Comparison of ENCODE assay signal across 2 cellular contexts in genomic region chr2:9754532-9754887, GRCh38.
TF ChIP-seq lines count a peak whose summit lies in the region.

No MANE protein-coding gene starts in this region.

TF ChIP-seq in HCT116, 20 proteins besides CTCF, POLR2A, EP300 and RAD21 (continued from another document):
- TF ChIP-seq CBX3 (IDR thresholded peaks at IDR 0.05; ENCODE audit: low read depth) (no peak), FOSL1 (IDR thresholded peaks at IDR 0.05; ENCODE audit: low read depth) (no peak), JUND (IDR thresholded peaks at IDR 0.05) (no peak), EGR1 (IDR thresholded peaks at IDR 0.05; ENCODE audit: low read depth) (no peak), EZH2 (IDR thresholded peaks at IDR 0.05) (no peak), POLR2AphosphoS5 (IDR thresholded peaks at IDR 0.05; ENCODE audit: low read depth, low read length) (no peak)

TF ChIP-seq in K562, 482 proteins besides CTCF, POLR2A, EP300 and RAD21 (continued from another document):
- TF ChIP-seq NFE2 (IDR thresholded peaks at IDR 0.05; ENCODE audit: low read depth), result peak; percentile 72
- peak; percentile 55 for TF ChIP-seq PKNOX1 (IDR thresholded peaks at IDR 0.05)
- peak; percentile 94 for TF ChIP-seq ZNF316 (IDR thresholded peaks at IDR 0.05)
- peak; percentile 80 for TF ChIP-seq MAFG (tag; conservative IDR thresholded peaks at IDR 0.05)
- TF ChIP-seq DPF2 (IDR thresholded peaks at IDR 0.05), result peak; percentile 37; the same call in 1 of the 2 replicates
- no peak for TF ChIP-seq GABPA (tag; conservative IDR thresholded peaks at IDR 0.05; ENCODE audit: low read depth)
- TF ChIP-seq POLR3A (IDR thresholded peaks at IDR 0.05; ENCODE audit: borderline replicate concordance, extremely low read depth, insufficient read depth, insufficient read length), result no peak
- no peak for TF ChIP-seq ZNF134 (CRISPR knock-in tag; conservative IDR thresholded peaks at IDR 0.05)
- TF ChIP-seq C11orf30 (IDR thresholded peaks at IDR 0.05; ENCODE audit: low read depth), result peak; percentile 91
- no peak for TF ChIP-seq CSDE1 (IDR thresholded peaks at IDR 0.05)
- TF ChIP-seq FOS (IDR thresholded peaks at IDR 0.05; ENCODE audit: extremely low read depth, insufficient read length), result no peak
- TF ChIP-seq RBM22 (IDR thresholded peaks at IDR 0.05; ENCODE audit: low read depth, low read length, poor library complexity, severe bottlenecking), result no peak
- 0 out of 2 replicates have a peak, but pooled peaks have one; percentile 5 for TF ChIP-seq CBFA2T3 (IDR thresholded peaks at IDR 0.05)
- TF ChIP-seq TOE1 (IDR thresholded peaks at IDR 0.05; ENCODE audit: borderline replicate concordance), result no peak
- TF ChIP-seq TOE1 (CRISPR knock-in tag; IDR thresholded peaks at IDR 0.05; ENCODE audit: borderline replicate concordance, low read depth), result no peak
- TF ChIP-seq GATAD2A (IDR thresholded peaks at IDR 0.05), result no peak
- TF ChIP-seq, protein P1, sequence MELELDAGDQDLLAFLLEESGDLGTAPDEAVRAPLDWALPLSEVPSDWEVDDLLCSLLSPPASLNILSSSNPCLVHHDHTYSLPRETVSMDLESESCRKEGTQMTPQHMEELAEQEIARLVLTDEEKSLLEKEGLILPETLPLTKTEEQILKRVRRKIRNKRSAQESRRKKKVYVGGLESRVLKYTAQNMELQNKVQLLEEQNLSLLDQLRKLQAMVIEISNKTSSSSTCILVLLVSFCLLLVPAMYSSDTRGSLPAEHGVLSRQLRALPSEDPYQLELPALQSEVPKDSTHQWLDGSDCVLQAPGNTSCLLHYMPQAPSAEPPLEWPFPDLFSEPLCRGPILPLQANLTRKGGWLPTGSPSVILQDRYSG (tag; conservative IDR thresholded peaks at IDR 0.05; ENCODE audit: low read depth), result 0 out of 2 replicates have a peak, but pooled peaks have one; percentile 60
- no peak for TF ChIP-seq DDX20 (tag; IDR thresholded peaks at IDR 0.05; ENCODE audit: low read depth)
- TF ChIP-seq KDM4B (IDR thresholded peaks at IDR 0.05; ENCODE audit: borderline replicate concordance in 2 of 2, low read depth in 1 of 2), result no peak
- TF ChIP-seq BCLAF1 (IDR thresholded peaks at IDR 0.05; ENCODE audit: borderline replicate concordance in 1 of 2, control insufficient read depth in 1 of 2, low read depth in 2 of 2, low read length in 1 of 2), result no peak
- no peak for TF ChIP-seq ZNF707 (CRISPR knock-in tag; conservative IDR thresholded peaks at IDR 0.05)
